Comparison of ENCODE assay signal across 13 cellular contexts in genomic region chr10:84114088-84114667, GRCh38. TPM values are rescaled to one million over a fixed set of nuclear protein-coding genes. Genes with fewer than 3 reads are reported as not detected.
DNase-seq lines count a peak whose midpoint lies in the region; ATAC-seq and TF ChIP-seq lines count a peak whose summit lies in the region.
"Had no signal": no experiment of that assay in that cellular context is flagged by ENCODE, and none has a peak within 500 bp of the region (broad histone marks: within the 10 kb centered on the region; RNA-seq: fewer than 3 reads in every experiment).

No MANE protein-coding gene starts in this region.

- no peak overlapping the region for H3K27ac ChIP-seq in neural progenitor cell

- peaks cover 4% of the 10 kb centered on the region for H3K27me3 Mint-ChIP-seq in neural progenitor cell (ENCODE audit: insufficient read depth, low read depth)

- H2AFZ ChIP-seq in neural progenitor cell (replicated peaks) = peak overlapping the region; percentile 72

- no peak overlapping the region for H3K4me3 Mint-ChIP-seq in neural progenitor cell
- H3K4me3 Mint-ChIP-seq: activated naive CD4-positive, alpha-beta T cell treated with anti-CD3 and anti-CD28 coated beads, Interleukin-2, amount 50 U/mL, for 24 hours had no signal

- no peaks in the 10 kb centered on the region for H3K9me3 Mint-ChIP-seq in neural progenitor cell
- H3K9me3 Mint-ChIP-seq: activated naive CD4-positive, alpha-beta T cell treated with anti-CD3 and anti-CD28 coated beads, Interleukin-2, amount 50 U/mL, for 24 hours had no signal

- no peaks in the 10 kb centered on the region for H3K79me2 ChIP-seq in neural progenitor cell (ENCODE audit: low read depth)

- no peaks in the 10 kb centered on the region for H3K36me3 ChIP-seq in neural progenitor cell

- H3F3A ChIP-seq in neural progenitor cell (ENCODE audit: low read depth) = peaks cover 19% of the 10 kb centered on the region

- ATAC-seq in GM19395 (IDR thresholded peaks at IDR 0.05; ENCODE audit: unreplicated experiment) = no peak
- ATAC-seq in HG03342 (IDR thresholded peaks at IDR 0.05; ENCODE audit: unreplicated experiment) = no peak
- ATAC-seq in GM18511 (IDR thresholded peaks at IDR 0.05; ENCODE audit: unreplicated experiment) = no peak

- H3K27me3 ChIP-seq in neural progenitor cell = no peaks in the 10 kb centered on the region

- H3K9me3 ChIP-seq in neural progenitor cell (ENCODE audit: low read depth) = no peaks in the 10 kb centered on the region

- H3K4me3 ChIP-seq in NB4 (ENCODE audit: low read depth, low read length) (no peak overlapping the region), epithelial cell of esophagus (ENCODE audit: low read length) (no peak overlapping the region), neural progenitor cell (no peak overlapping the region)

- TF ChIP-seq CTCF in GM12872 (IDR thresholded peaks at IDR 0.05; ENCODE audit: insufficient read depth, low read depth, low read length) (peak; percentile 43; the same call in 1 of the 3 replicates), NB4 (IDR thresholded peaks at IDR 0.05; ENCODE audit: low read depth, low read length) (peak; percentile 16), epithelial cell of esophagus (IDR thresholded peaks at IDR 0.05; ENCODE audit: insufficient read depth, low read depth, low read length, missing control alignments) (peak; percentile 41), neural progenitor cell (IDR thresholded peaks at IDR 0.05) (peak; percentile 50)

- no peak overlapping the region for H3K27ac Mint-ChIP-seq in neural progenitor cell

- H3K4me1 ChIP-seq in neural progenitor cell = peaks cover 15% of the 10 kb centered on the region

- no peaks in the 10 kb centered on the region for H4K20me1 ChIP-seq in neural progenitor cell (ENCODE audit: low read depth)

- no peaks in the 10 kb centered on the region for H3K36me3 Mint-ChIP-seq in neural progenitor cell
- H3K36me3 Mint-ChIP-seq: activated naive CD4-positive, alpha-beta T cell treated with anti-CD3 and anti-CD28 coated beads, Interleukin-2, amount 50 U/mL, for 24 hours had no signal

- peak; percentile 17 for DNase-seq in NB4 (ENCODE audit: low read depth)
- peak; percentile 36 for DNase-seq in epithelial cell of esophagus (ENCODE audit: low read depth)
- DNase-seq in neural progenitor cell (ENCODE audit: low spot score) = peak; percentile 28
- DNase-seq: activated CD8-positive, alpha-beta memory T cell treated with anti-CD3 and anti-CD28 coated beads for 24 hours; KG1; stimulated activated CD4-positive, alpha-beta T cell treated with anti-CD3 and anti-CD28 coated beads, Interleukin-15, amount 100 ng/mL, for 24 hours; T-helper 1 cell had no signal

- no peak overlapping the region for H3K9ac ChIP-seq in neural progenitor cell

- no peak for TF ChIP-seq POLR2A in NB4 (IDR thresholded peaks at IDR 0.05; ENCODE audit: extremely low read depth, insufficient read length)

- H3K4me1 Mint-ChIP-seq in neural progenitor cell = peaks cover 12% of the 10 kb centered on the region
- H3K4me1 Mint-ChIP-seq: activated naive CD4-positive, alpha-beta T cell treated with anti-CD3 and anti-CD28 coated beads, Interleukin-2, amount 50 U/mL, for 24 hours had no signal

- no peak overlapping the region for H3K4me2 ChIP-seq in neural progenitor cell

RNA-seq across cellular contexts. Expression of gene GHITM, which starts 25.1 kb away (rescaled TPM):
- 127 and 181 TPM in 2 replicates for total RNA-seq in neural progenitor cell (ENCODE audit: low replicate concordance)

RNA-seq across cellular contexts. Expression of gene GPR15LG, which starts 59.4 kb away (rescaled TPM):
- not detected in 2 replicates for total RNA-seq in neural progenitor cell (ENCODE audit: low replicate concordance)
- total RNA-seq: Daoy had no signal
